Comparison of ENCODE assay signal across 1 cellular context in the genomic region with DNA sequence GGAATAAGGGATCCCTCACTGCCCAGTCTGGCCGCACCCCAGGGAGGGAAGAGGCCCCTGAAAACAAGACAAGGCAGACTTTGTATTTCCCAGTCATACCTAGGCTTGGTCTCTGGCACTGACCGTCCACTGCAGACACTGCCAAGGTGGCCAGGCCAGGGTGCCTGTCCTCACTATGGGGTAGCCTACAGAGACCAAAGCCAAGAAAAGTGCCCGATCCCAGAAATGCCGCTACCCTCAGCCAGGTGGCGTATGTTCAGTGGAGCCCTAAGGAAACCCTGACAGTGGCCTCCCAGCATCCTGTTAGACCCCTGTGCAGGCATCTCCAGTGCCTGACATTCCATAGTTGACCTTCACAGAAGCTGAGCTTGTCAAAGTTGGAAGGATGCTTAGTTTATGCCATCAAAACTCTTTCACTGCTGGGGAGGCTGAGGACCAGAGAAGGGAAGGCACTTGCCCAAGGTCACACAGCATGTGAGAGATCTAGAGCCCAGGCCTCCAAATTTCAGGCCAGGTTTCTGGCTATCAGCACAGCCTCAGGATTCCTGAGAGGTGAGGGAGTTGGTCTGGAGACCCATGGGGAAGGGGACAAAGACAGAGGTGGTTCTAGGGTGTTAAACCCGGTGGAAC.
TF ChIP-seq lines count a peak whose summit lies in the region.

No MANE protein-coding gene starts in this region.

TF ChIP-seq in K562, 482 proteins besides CTCF, POLR2A, EP300 and RAD21 (continued from another document and continues in another):
- TF ChIP-seq, protein P1, sequence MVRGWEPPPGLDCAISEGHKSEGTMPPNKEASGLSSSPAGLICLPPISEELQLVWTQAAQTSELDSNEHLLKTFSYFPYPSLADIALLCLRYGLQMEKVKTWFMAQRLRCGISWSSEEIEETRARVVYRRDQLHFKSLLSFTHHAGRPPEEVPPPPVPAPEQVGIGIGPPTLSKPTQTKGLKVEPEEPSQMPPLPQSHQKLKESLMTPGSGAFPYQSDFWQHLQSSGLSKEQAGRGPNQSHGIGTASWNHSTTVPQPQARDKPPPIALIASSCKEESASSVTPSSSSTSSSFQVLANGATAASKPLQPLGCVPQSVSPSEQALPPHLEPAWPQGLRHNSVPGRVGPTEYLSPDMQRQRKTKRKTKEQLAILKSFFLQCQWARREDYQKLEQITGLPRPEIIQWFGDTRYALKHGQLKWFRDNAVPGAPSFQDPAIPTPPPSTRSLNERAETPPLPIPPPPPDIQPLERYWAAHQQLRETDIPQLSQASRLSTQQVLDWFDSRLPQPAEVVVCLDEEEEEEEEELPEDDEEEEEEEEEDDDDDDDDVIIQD (CRISPR knock-in tag; IDR thresholded peaks at IDR 0.05) = no peak
- TF ChIP-seq ETV1 (tag; conservative IDR thresholded peaks at IDR 0.05; ENCODE audit: low read depth) (no peak), EP400 (IDR thresholded peaks at IDR 0.05) (no peak), BMI1 (IDR thresholded peaks at IDR 0.05; ENCODE audit: low read length) (no peak), KDM1A (IDR thresholded peaks at IDR 0.05) (peak; percentile 82 to 90), ZNF282 (CRISPR knock-in tag; IDR thresholded peaks at IDR 0.05) (no peak), ZNF77 (CRISPR knock-in tag; IDR thresholded peaks at IDR 0.05) (no peak), ZNF57 (CRISPR knock-in tag; IDR thresholded peaks at IDR 0.05) (no peak), PRMT5 (CRISPR knock-in tag; IDR thresholded peaks at IDR 0.05) (no peak), SMARCA5 (IDR thresholded peaks at IDR 0.05) (peak; percentile 96), ZNF274 (IDR thresholded peaks at IDR 0.05; ENCODE audit: borderline replicate concordance, low read depth, low read length) (no peak), ZBTB8A (IDR thresholded peaks at IDR 0.05; ENCODE audit: partially characterized antibody) (no peak), CXXC5 (CRISPR knock-in tag; IDR thresholded peaks at IDR 0.05) (no peak), ZBTB43 (CRISPR knock-in tag; IDR thresholded peaks at IDR 0.05) (no peak), ARID1B (IDR thresholded peaks at IDR 0.05) (no peak), STAG1 (CRISPR knock-in tag; IDR thresholded peaks at IDR 0.05; ENCODE audit: borderline replicate concordance) (no peak), CHD1 (IDR thresholded peaks at IDR 0.05; ENCODE audit: low read length) (peak; percentile 44), ELK1 (CRISPR knock-in tag; IDR thresholded peaks at IDR 0.05) (no peak), GABPA (tag; conservative IDR thresholded peaks at IDR 0.05; ENCODE audit: low read depth) (0 out of 2 replicates have a peak, but pooled peaks have one; percentile 16), SRSF9 (IDR thresholded peaks at IDR 0.05; ENCODE audit: borderline replicate concordance, low read depth, low read length) (no peak), KLF1 (tag; IDR thresholded peaks at IDR 0.05) (no peak), ZKSCAN1 (IDR thresholded peaks at IDR 0.05; ENCODE audit: low read depth, low read length) (no peak), STAT5B (CRISPR knock-in tag; IDR thresholded peaks at IDR 0.05) (no peak), SMARCA4 (IDR thresholded peaks at IDR 0.05) (no peak), SAFB2 (IDR thresholded peaks at IDR 0.05; ENCODE audit: borderline replicate concordance, low read depth, low read length, severe bottlenecking) (no peak), RBM34 (IDR thresholded peaks at IDR 0.05; ENCODE audit: borderline replicate concordance, insufficient read depth, low read length) (no peak), ZNF133 (CRISPR knock-in tag; IDR thresholded peaks at IDR 0.05) (no peak), ZNF79 (CRISPR knock-in tag; IDR thresholded peaks at IDR 0.05; ENCODE audit: low read depth) (no peak), MCM3 (IDR thresholded peaks at IDR 0.05) (no peak), ZNF41 (CRISPR knock-in tag; conservative IDR thresholded peaks at IDR 0.05) (no peak), ZNF609 (CRISPR knock-in tag; IDR thresholded peaks at IDR 0.05; ENCODE audit: borderline replicate concordance) (no peak), MYNN (IDR thresholded peaks at IDR 0.05) (no peak), MYNN (CRISPR knock-in tag; IDR thresholded peaks at IDR 0.05) (no peak), CTBP1 (IDR thresholded peaks at IDR 0.05; ENCODE audit: borderline replicate concordance) (no peak), CBX1 (IDR thresholded peaks at IDR 0.05; ENCODE audit: low read depth) (no peak; the same call in 1 of the 2 replicates), FOXA1 (IDR thresholded peaks at IDR 0.05; ENCODE audit: borderline replicate concordance) (no peak)
- TF ChIP-seq, protein P2, sequence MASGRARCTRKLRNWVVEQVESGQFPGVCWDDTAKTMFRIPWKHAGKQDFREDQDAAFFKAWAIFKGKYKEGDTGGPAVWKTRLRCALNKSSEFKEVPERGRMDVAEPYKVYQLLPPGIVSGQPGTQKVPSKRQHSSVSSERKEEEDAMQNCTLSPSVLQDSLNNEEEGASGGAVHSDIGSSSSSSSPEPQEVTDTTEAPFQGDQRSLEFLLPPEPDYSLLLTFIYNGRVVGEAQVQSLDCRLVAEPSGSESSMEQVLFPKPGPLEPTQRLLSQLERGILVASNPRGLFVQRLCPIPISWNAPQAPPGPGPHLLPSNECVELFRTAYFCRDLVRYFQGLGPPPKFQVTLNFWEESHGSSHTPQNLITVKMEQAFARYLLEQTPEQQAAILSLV (tag; IDR thresholded peaks at IDR 0.05) = no peak
- TF ChIP-seq, protein P3, sequence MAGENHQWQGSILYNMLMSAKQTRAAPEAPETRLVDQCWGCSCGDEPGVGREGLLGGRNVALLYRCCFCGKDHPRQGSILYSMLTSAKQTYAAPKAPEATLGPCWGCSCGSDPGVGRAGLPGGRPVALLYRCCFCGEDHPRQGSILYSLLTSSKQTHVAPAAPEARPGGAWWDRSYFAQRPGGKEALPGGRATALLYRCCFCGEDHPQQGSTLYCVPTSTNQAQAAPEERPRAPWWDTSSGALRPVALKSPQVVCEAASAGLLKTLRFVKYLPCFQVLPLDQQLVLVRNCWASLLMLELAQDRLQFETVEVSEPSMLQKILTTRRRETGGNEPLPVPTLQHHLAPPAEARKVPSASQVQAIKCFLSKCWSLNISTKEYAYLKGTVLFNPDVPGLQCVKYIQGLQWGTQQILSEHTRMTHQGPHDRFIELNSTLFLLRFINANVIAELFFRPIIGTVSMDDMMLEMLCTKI (IDR thresholded peaks at IDR 0.05; ENCODE audit: partially characterized antibody) = no peak
- TF ChIP-seq, protein P4, sequence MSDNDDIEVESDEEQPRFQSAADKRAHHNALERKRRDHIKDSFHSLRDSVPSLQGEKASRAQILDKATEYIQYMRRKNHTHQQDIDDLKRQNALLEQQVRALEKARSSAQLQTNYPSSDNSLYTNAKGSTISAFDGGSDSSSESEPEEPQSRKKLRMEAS (CRISPR knock-in tag; IDR thresholded peaks at IDR 0.05) = peak; percentile 13; the same call in 1 of the 2 replicates
- TF ChIP-seq, protein P5, sequence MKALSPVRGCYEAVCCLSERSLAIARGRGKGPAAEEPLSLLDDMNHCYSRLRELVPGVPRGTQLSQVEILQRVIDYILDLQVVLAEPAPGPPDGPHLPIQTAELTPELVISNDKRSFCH (CRISPR knock-in tag; IDR thresholded peaks at IDR 0.05) = no peak
- TF ChIP-seq, protein P5 (tag; IDR thresholded peaks at IDR 0.05) = no peak
- TF ChIP-seq, protein P6, sequence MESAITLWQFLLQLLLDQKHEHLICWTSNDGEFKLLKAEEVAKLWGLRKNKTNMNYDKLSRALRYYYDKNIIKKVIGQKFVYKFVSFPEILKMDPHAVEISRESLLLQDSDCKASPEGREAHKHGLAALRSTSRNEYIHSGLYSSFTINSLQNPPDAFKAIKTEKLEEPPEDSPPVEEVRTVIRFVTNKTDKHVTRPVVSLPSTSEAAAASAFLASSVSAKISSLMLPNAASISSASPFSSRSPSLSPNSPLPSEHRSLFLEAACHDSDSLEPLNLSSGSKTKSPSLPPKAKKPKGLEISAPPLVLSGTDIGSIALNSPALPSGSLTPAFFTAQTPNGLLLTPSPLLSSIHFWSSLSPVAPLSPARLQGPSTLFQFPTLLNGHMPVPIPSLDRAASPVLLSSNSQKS (CRISPR knock-in tag; IDR thresholded peaks at IDR 0.05) = no peak
- TF ChIP-seq, protein P7, sequence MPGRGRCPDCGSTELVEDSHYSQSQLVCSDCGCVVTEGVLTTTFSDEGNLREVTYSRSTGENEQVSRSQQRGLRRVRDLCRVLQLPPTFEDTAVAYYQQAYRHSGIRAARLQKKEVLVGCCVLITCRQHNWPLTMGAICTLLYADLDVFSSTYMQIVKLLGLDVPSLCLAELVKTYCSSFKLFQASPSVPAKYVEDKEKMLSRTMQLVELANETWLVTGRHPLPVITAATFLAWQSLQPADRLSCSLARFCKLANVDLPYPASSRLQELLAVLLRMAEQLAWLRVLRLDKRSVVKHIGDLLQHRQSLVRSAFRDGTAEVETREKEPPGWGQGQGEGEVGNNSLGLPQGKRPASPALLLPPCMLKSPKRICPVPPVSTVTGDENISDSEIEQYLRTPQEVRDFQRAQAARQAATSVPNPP (IDR thresholded peaks at IDR 0.05; ENCODE audit: borderline replicate concordance, insufficient read depth, insufficient read length) = no peak
- TF ChIP-seq, protein P8, sequence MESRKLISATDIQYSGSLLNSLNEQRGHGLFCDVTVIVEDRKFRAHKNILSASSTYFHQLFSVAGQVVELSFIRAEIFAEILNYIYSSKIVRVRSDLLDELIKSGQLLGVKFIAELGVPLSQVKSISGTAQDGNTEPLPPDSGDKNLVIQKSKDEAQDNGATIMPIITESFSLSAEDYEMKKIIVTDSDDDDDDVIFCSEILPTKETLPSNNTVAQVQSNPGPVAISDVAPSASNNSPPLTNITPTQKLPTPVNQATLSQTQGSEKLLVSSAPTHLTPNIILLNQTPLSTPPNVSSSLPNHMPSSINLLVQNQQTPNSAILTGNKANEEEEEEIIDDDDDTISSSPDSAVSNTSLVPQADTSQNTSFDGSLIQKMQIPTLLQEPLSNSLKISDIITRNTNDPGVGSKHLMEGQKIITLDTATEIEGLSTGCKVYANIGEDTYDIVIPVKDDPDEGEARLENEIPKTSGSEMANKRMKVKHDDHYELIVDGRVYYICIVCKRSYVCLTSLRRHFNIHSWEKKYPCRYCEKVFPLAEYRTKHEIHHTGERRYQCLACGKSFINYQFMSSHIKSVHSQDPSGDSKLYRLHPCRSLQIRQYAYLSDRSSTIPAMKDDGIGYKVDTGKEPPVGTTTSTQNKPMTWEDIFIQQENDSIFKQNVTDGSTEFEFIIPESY (CRISPR knock-in tag; IDR thresholded peaks at IDR 0.05) = no peak
- TF ChIP-seq, protein P9, sequence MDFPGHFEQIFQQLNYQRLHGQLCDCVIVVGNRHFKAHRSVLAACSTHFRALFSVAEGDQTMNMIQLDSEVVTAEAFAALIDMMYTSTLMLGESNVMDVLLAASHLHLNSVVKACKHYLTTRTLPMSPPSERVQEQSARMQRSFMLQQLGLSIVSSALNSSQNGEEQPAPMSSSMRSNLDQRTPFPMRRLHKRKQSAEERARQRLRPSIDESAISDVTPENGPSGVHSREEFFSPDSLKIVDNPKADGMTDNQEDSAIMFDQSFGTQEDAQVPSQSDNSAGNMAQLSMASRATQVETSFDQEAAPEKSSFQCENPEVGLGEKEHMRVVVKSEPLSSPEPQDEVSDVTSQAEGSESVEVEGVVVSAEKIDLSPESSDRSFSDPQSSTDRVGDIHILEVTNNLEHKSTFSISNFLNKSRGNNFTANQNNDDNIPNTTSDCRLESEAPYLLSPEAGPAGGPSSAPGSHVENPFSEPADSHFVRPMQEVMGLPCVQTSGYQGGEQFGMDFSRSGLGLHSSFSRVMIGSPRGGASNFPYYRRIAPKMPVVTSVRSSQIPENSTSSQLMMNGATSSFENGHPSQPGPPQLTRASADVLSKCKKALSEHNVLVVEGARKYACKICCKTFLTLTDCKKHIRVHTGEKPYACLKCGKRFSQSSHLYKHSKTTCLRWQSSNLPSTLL (IDR thresholded peaks at IDR 0.05) = no peak
